11 cellular contexts compared by ENCODE assay signal in the genomic region with DNA sequence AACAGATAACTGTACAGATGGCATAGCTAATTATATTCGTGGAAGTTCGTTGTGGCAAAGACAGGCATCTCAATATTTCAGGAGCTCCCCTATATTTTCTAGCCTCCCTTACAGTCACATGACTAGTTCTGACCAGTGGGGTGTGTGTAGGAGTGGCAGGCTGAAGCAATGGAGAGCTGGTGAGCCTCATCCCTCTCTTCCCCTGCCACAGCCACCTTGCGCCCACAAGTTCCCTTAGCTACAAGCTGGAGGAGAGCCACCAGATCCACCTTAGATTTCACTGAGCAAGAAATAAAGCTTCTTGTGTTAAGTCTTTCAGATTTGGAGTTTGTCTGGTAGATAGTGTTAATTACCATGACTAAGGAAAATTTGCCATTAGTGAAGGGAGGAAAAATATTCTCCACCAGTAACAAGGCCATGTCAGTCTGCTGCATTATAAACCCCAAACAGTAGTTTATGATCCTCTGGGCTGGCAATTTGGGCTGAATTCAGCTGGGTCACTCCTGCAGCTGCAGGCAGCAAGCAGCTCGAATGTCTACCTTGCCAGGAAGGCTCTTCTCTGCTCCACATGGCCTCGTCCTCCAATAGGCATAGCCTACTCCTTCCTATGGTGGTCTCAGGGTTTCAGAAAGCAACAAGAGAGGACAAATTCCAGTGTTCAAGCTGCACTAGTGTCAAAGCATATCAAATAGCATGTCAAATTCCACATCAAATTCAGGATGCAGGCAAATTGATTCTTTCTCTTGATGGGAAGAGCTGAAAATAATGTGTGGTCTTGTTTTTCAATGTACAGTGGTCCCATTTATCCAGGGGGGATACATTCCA. TPM values are rescaled to one million over a fixed set of nuclear protein-coding genes. Genes with fewer than 3 reads are reported as not detected.
DNase-seq lines count a peak whose midpoint lies in the region; ATAC-seq, FAIRE-seq and TF ChIP-seq lines count a peak whose summit lies in the region.
"Had no signal": no experiment of that assay in that cellular context is flagged by ENCODE, and none has a peak within 500 bp of the region (broad histone marks: within the 10 kb centered on the region; RNA-seq: fewer than 3 reads in every experiment).

No MANE protein-coding gene starts in this region.

- H4K20me1 ChIP-seq in Loucy (ENCODE audit: insufficient read depth, low read length, poor library complexity, severe bottlenecking), result no peaks in the 10 kb centered on the region

- H3K36me3 ChIP-seq in Loucy (ENCODE audit: insufficient read depth, low read length) (peaks cover 23% of the 10 kb centered on the region; the same call in 1 of the 2 replicates), neuronal stem cell (replicated peaks in 1 of 2; ENCODE audit: control insufficient read depth in 2 of 2, insufficient read depth in 2 of 2, low read length in 2 of 2) (peaks cover 3 to 20% of the 10 kb centered on the region in 2 donors)
- H3K36me3 ChIP-seq: MG63 had no signal

- H3K4ac ChIP-seq in neuronal stem cell (ENCODE audit: low read length), result no peak overlapping the region

- H3K4me3 Mint-ChIP-seq in nephron progenitor cell, result no peak overlapping the region
- H3K4me3 Mint-ChIP-seq: activated T-helper 1 cell treated with anti-CD3 and anti-CD28 coated beads, Interleukin-12 subunit alpha, Interleukin-12 subunit beta, Interleukin-2, Interleukin-4 antibody, amounts not matched to agents 30 ng/mL and 10 ng/mL and 1 ng/mL, durations not matched to agents 14 hours and 24 hours and 36 hours had no signal

- TF ChIP-seq CTCF in Loucy (conservative IDR thresholded peaks at IDR 0.05; ENCODE audit: low read length) (no peak), nephron progenitor cell (IDR thresholded peaks at IDR 0.05) (no peak)

- no peak overlapping the region for H4K8ac ChIP-seq in neuronal stem cell (ENCODE audit: low read depth, low read length)

- H3K4me1 ChIP-seq in Loucy (ENCODE audit: insufficient read depth, low read length, poor library complexity, severe bottlenecking) (peaks cover 29% of the 10 kb centered on the region), neuronal stem cell (ENCODE audit: control insufficient read depth in 2 of 2, insufficient read depth in 1 of 2, low read depth in 1 of 2, low read length in 2 of 2) (peaks cover 9% of the 10 kb centered on the region in 2 donors)
- H3K4me1 ChIP-seq: testis had no signal

- H4K91ac ChIP-seq in neuronal stem cell (ENCODE audit: low read depth, low read length, poor library complexity), result no peak overlapping the region

- DNase-seq in GM12892 (ENCODE audit: insufficient read length) (no peak), neuronal stem cell (ENCODE audit: low spot score) (no peak), nephron progenitor cell (no peak), AML-193 (lab: John Stamatoyannopoulos, UW) (no peak)
- DNase-seq: left colon, MG63, testis had no signal

- TF ChIP-seq POLR2A in GM12892 (IDR thresholded peaks at IDR 0.05; ENCODE audit: low read depth, low read length), result no peak

- H3K9me2 ChIP-seq in Loucy (replicated peaks; ENCODE audit: low read depth, low read length), result no peaks in the 10 kb centered on the region

- H3K79me1 ChIP-seq in neuronal stem cell (ENCODE audit: low read depth, low read length), result no peaks in the 10 kb centered on the region

- H3F3A ChIP-seq in Loucy (ENCODE audit: low read depth), result no peaks in the 10 kb centered on the region

- no peak overlapping the region for H3K18ac ChIP-seq in neuronal stem cell (ENCODE audit: low read length)

- peak; percentile 74 for FAIRE-seq in GM12892 (lab: Jason Lieb, UNC)

- no peaks in the 10 kb centered on the region for H3K27me3 ChIP-seq in Loucy (ENCODE audit: insufficient read depth, low read length, poor library complexity, severe bottlenecking)
- H3K27me3 ChIP-seq in neuronal stem cell (ENCODE audit: control insufficient read depth in 3 of 3, insufficient read depth in 3 of 3, low read depth in 1 of 3, low read length in 3 of 3), result no peaks in the 10 kb centered on the region
- H3K27me3 ChIP-seq: MG63, testis had no signal

- H3K27ac Mint-ChIP-seq in nephron progenitor cell, result no peak overlapping the region
- H3K27ac Mint-ChIP-seq: activated T-helper 1 cell treated with anti-CD3 and anti-CD28 coated beads, Interleukin-12 subunit alpha, Interleukin-12 subunit beta, Interleukin-2, Interleukin-4 antibody, amounts not matched to agents 30 ng/mL and 10 ng/mL and 1 ng/mL, durations not matched to agents 14 hours and 24 hours and 36 hours had no signal

- no peak overlapping the region for H2BK120ac ChIP-seq in neuronal stem cell (ENCODE audit: low read depth, low read length)

- no peaks in the 10 kb centered on the region for H3K79me2 ChIP-seq in Loucy (ENCODE audit: insufficient read depth, low read length)

- H3K4me3 ChIP-seq in Loucy (ENCODE audit: low read length, poor library complexity, severe bottlenecking) (no peak overlapping the region), neuronal stem cell (ENCODE audit: low read length in 2 of 2) (no peak overlapping the region)
- H3K4me3 ChIP-seq: MG63, testis had no signal

- H2BK12ac ChIP-seq in neuronal stem cell (ENCODE audit: low read length), result no peak overlapping the region

- peaks cover 4% of the 10 kb centered on the region for H3K36me3 Mint-ChIP-seq in nephron progenitor cell (ENCODE audit: low read depth)

- WGBS in neuronal stem cell (ENCODE audit: extremely low coverage in 2 of 2, insufficient read length in 2 of 2, insufficient replicate concordance in 1 of 2), 2 donors, result no CpG with 5 or more reads among the region's 5 CpGs

- peaks cover 17% of the 10 kb centered on the region for H3K9me3 Mint-ChIP-seq in nephron progenitor cell

- H3K14ac ChIP-seq in neuronal stem cell (ENCODE audit: low read length), result no peak overlapping the region

- no peak overlapping the region for H2AK5ac ChIP-seq in neuronal stem cell (ENCODE audit: low read depth, low read length)

- peaks cover 12% of the 10 kb centered on the region for H3K27me3 Mint-ChIP-seq in nephron progenitor cell (ENCODE audit: low read depth, poor library complexity)

- H2BK15ac ChIP-seq in neuronal stem cell (ENCODE audit: low read length), result no peak overlapping the region

- H3K27ac ChIP-seq in angular gyrus (ENCODE audit: low read depth, low read length) (peak overlapping the region; percentile 19), neuronal stem cell (replicated peaks; ENCODE audit: low read length) (no peak overlapping the region)
- H3K27ac ChIP-seq: testis had no signal

- H3K9ac ChIP-seq in Loucy (ENCODE audit: low read depth, low read length, poor library complexity, severe bottlenecking) (peak overlapping the region; percentile 19), neuronal stem cell (ENCODE audit: low read depth, low read length, poor library complexity) (no peak overlapping the region)

- H2AFZ ChIP-seq in Loucy (ENCODE audit: low read length), result peak overlapping the region; percentile 41
- peak overlapping the region; percentile 80 for H2AFZ ChIP-seq in neuronal stem cell (ENCODE audit: low read length)

- no peak overlapping the region for H2BK5ac ChIP-seq in neuronal stem cell (ENCODE audit: low read length)

- H3K4me2 ChIP-seq in Loucy (ENCODE audit: low read depth, low read length, poor library complexity, severe bottlenecking) (peak overlapping the region; percentile 21), neuronal stem cell (ENCODE audit: insufficient read depth, low read length, poor library complexity, severe bottlenecking) (no peak overlapping the region)

- H3K4me1 Mint-ChIP-seq in nephron progenitor cell, result peaks cover 12% of the 10 kb centered on the region

- H3K23ac ChIP-seq in neuronal stem cell (ENCODE audit: low read depth, low read length, poor library complexity), result no peak overlapping the region

- H3K9me3 ChIP-seq in Loucy (ENCODE audit: insufficient read depth, low read depth, low read length) (no peaks in the 10 kb centered on the region), neuronal stem cell (replicated peaks in 1 of 2; ENCODE audit: control insufficient read depth in 2 of 2, insufficient read depth in 1 of 2, low read depth in 1 of 2, low read length in 2 of 2) (peaks cover 0 to 1% of the 10 kb centered on the region in 2 donors)
- H3K9me3 ChIP-seq: MG63, testis had no signal

- ATAC-seq in GM19467 (IDR thresholded peaks at IDR 0.05; ENCODE audit: unreplicated experiment), result no peak

RNA-seq across cellular contexts. Expression of gene RBCK1, which starts 7.4 kb away (rescaled TPM):
- 64.6 TPM for polyA plus RNA-seq in GM12892 (2012; ENCODE audit: missing spikeins)
- polyA plus RNA-seq in neuronal stem cell (2013, experiment 1 of 2), result 33.0 TPM
- polyA plus RNA-seq in neuronal stem cell (2013, experiment 2 of 2), result 31.6 TPM

RNA-seq across cellular contexts. Expression of gene TRIB3, which starts 20.1 kb away (rescaled TPM):
- polyA plus RNA-seq in GM12892 (2012; ENCODE audit: missing spikeins), result 10.5 TPM
- 5.1 TPM for polyA plus RNA-seq in neuronal stem cell (2013, experiment 1 of 2)
- 4.6 TPM for polyA plus RNA-seq in neuronal stem cell (2013, experiment 2 of 2)

RNA-seq across cellular contexts. Expression of gene NRSN2, which starts 53.8 kb away (rescaled TPM):
- polyA plus RNA-seq in GM12892 (2012; ENCODE audit: missing spikeins), result 7.4 TPM
- 27.7 TPM for polyA plus RNA-seq in neuronal stem cell (2013, experiment 1 of 2)
- 26.1 TPM for polyA plus RNA-seq in neuronal stem cell (2013, experiment 2 of 2)
